16 cellular contexts compared by ENCODE assay signal in genomic region chrX:46727445-46727844, GRCh38.
"Had no signal": no experiment of that assay in that cellular context is flagged by ENCODE, and none has a peak within 500 bp of the region (broad histone marks: within the 10 kb centered on the region; RNA-seq: fewer than 3 reads in every experiment).

No MANE protein-coding gene starts in this region.

- ATAC-seq: activated CD8-positive, alpha-beta memory T cell treated with anti-CD3 and anti-CD28 coated beads, Interleukin-2, amount 10 ng/mL, durations not matched to agents 7 days and 5 days; activated naive CD8-positive, alpha-beta T cell treated with anti-CD3 and anti-CD28 coated beads, Interleukin-2, amount 50 U/mL, for 24 hours; gastroesophageal sphincter; heart right ventricle; left colon; naive thymus-derived CD4-positive, alpha-beta T cell; pancreas; T-cell had no signal

- H3K4me3 Mint-ChIP-seq: activated CD4-positive, alpha-beta memory T cell treated with anti-CD3 and anti-CD28 coated beads for 36 hours; activated CD8-positive, alpha-beta memory T cell treated with anti-CD3 and anti-CD28 coated beads, Interleukin-2, amount 10 ng/mL, durations not matched to agents 7 days and 5 days; activated naive CD4-positive, alpha-beta T cell treated with anti-CD3 and anti-CD28 coated beads for 36 hours; activated naive CD8-positive, alpha-beta T cell treated with anti-CD3 and anti-CD28 coated beads, Interleukin-2, amount 50 U/mL, for 24 hours; naive thymus-derived CD4-positive, alpha-beta T cell; T-cell had no signal

- H3K4me3 ChIP-seq: gastroesophageal sphincter, heart right ventricle, pancreas, transverse colon had no signal

- H3K36me3 Mint-ChIP-seq: activated CD4-positive, alpha-beta memory T cell treated with anti-CD3 and anti-CD28 coated beads for 36 hours had no signal

- H3K27me3 ChIP-seq: gastroesophageal sphincter, pancreas, transverse colon had no signal

- H3K36me3 ChIP-seq: gastroesophageal sphincter, heart right ventricle, pancreas, transverse colon had no signal

- H3K4me2 ChIP-seq: SK-N-SH had no signal

- H3K27ac ChIP-seq: gastroesophageal sphincter, heart right ventricle, pancreas, transverse colon had no signal

- H3K27me3 Mint-ChIP-seq: activated CD4-positive, alpha-beta memory T cell treated with anti-CD3 and anti-CD28 coated beads for 36 hours; activated CD8-positive, alpha-beta memory T cell treated with anti-CD3 and anti-CD28 coated beads, Interleukin-2, amount 10 ng/mL, durations not matched to agents 7 days and 5 days; activated naive CD8-positive, alpha-beta T cell treated with anti-CD3 and anti-CD28 coated beads, Interleukin-2, amount 50 U/mL, for 24 hours; naive thymus-derived CD4-positive, alpha-beta T cell had no signal

- H3K4me1 ChIP-seq: gastroesophageal sphincter, heart right ventricle, pancreas, transverse colon had no signal

- H3K9me3 Mint-ChIP-seq: activated CD4-positive, alpha-beta memory T cell treated with anti-CD3 and anti-CD28 coated beads for 36 hours; activated naive CD4-positive, alpha-beta T cell treated with anti-CD3 and anti-CD28 coated beads for 36 hours; activated naive CD8-positive, alpha-beta T cell treated with anti-CD3 and anti-CD28 coated beads, Interleukin-2, amount 50 U/mL, for 24 hours; T-cell had no signal

- DNase-seq: activated CD4-positive, alpha-beta memory T cell treated with anti-CD3 and anti-CD28 coated beads for 36 hours; activated CD8-positive, alpha-beta memory T cell treated with anti-CD3 and anti-CD28 coated beads, Interleukin-2, amount 10 ng/mL, durations not matched to agents 7 days and 5 days; activated naive CD4-positive, alpha-beta T cell treated with anti-CD3 and anti-CD28 coated beads for 36 hours; activated naive CD8-positive, alpha-beta T cell treated with anti-CD3 and anti-CD28 coated beads, Interleukin-2, amount 50 U/mL, for 24 hours; activated T-cell treated with anti-CD3 and anti-CD28 coated beads, Interleukin-2, amount 50 U/mL, for 1 hour; heart right ventricle; left colon; naive thymus-derived CD4-positive, alpha-beta T cell; pancreas; SK-N-SH; stimulated activated naive CD4-positive, alpha-beta T cell; T-cell; T-helper 9 cell; transverse colon had no signal

- H3K27ac Mint-ChIP-seq: activated CD4-positive, alpha-beta memory T cell treated with anti-CD3 and anti-CD28 coated beads for 36 hours; activated CD8-positive, alpha-beta memory T cell treated with anti-CD3 and anti-CD28 coated beads, Interleukin-2, amount 10 ng/mL, durations not matched to agents 7 days and 5 days; activated naive CD4-positive, alpha-beta T cell treated with anti-CD3 and anti-CD28 coated beads for 36 hours; activated T-helper 2 cell treated with anti-CD3 and anti-CD28 coated beads, Interferon-gamma antibody, Interleukin-2, Interleukin-4, amounts not matched to agents 10 μg/mL and 5 μg/mL and 100 μg/mL, durations not matched to agents 14 hours and 24 hours and 36 hours; naive thymus-derived CD4-positive, alpha-beta T cell; T-cell had no signal

- H3K4me1 Mint-ChIP-seq: naive thymus-derived CD4-positive, alpha-beta T cell had no signal

- H3K9me3 ChIP-seq: gastroesophageal sphincter, heart right ventricle, pancreas, SK-N-SH, transverse colon had no signal
